Comparison of ENCODE assay signal across 8 cellular contexts in the genomic region with DNA sequence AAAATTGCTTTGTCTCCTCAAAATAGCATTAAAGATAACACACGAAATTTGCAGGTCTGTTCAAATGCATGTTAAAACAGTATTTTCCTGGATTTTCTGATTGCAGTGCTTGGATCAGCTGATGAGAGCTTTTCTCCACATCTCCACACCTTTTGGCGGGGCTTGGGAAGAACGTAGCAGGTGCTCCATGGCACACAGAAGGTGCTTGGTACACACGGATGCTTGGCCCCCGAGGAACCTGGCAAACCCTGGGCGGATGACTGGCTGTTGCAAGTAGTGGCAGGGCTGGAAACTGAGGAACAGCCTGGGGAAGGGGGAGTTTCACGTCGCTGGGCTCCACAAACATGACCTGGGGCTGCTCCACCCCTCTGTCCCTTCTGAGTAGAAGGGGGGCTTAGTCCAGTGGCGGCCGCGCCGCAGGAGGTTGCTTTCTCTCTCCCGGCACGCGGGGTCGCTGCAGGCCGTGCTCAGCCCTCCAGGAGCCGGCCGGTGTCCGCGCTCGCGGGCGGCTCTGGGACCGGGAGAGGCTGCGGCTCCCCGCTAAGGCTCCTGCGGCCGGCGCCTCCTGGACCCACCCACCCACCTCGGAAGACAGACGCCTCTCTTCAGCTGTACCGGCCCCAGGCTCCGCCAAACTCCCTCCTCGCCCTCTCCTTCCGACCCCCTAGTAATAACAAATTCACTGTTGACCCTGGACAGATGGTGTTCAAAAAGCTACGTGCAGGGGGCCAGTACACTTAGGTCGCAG.
DNase-seq lines count a peak whose midpoint lies in the region; ATAC-seq and TF ChIP-seq lines count a peak whose summit lies in the region.

No MANE protein-coding gene starts in this region.

- no peak overlapping the region for H3K27ac ChIP-seq in smooth muscle cell (ENCODE audit: low read depth)

- no peak overlapping the region for H2AFZ ChIP-seq in smooth muscle cell (ENCODE audit: low read depth)

- no peaks in the 10 kb centered on the region for H3K36me3 Mint-ChIP-seq in activated CD4-positive, alpha-beta memory T cell treated with anti-CD3 and anti-CD28 coated beads, Interleukin-2, amount 10 ng/mL, durations not matched to agents 7 days and 5 days (ENCODE audit: low read depth)
- no peaks in the 10 kb centered on the region for H3K36me3 Mint-ChIP-seq in activated CD4-positive, alpha-beta memory T cell treated with anti-CD3 and anti-CD28 coated beads for 36 hours

- no peak overlapping the region for H3K4me3 ChIP-seq in LNCaP clone FGC (ENCODE audit: low read depth, low read length)
- H3K4me3 ChIP-seq in smooth muscle cell: no peak overlapping the region

- H3K9me3 Mint-ChIP-seq in activated CD4-positive, alpha-beta memory T cell treated with anti-CD3 and anti-CD28 coated beads, Interleukin-2, amount 10 ng/mL, durations not matched to agents 7 days and 5 days: no peaks in the 10 kb centered on the region
- H3K9me3 Mint-ChIP-seq in activated CD4-positive, alpha-beta memory T cell treated with anti-CD3 and anti-CD28 coated beads for 36 hours: no peaks in the 10 kb centered on the region

- no peak overlapping the region for H3K27ac Mint-ChIP-seq in activated CD4-positive, alpha-beta memory T cell treated with anti-CD3 and anti-CD28 coated beads, Interleukin-2, amount 10 ng/mL, durations not matched to agents 7 days and 5 days
- H3K27ac Mint-ChIP-seq in activated CD4-positive, alpha-beta memory T cell treated with anti-CD3 and anti-CD28 coated beads for 36 hours: no peak overlapping the region

- H3K4me1 Mint-ChIP-seq in activated CD4-positive, alpha-beta memory T cell treated with anti-CD3 and anti-CD28 coated beads, Interleukin-2, amount 10 ng/mL, durations not matched to agents 7 days and 5 days: no peaks in the 10 kb centered on the region
- no peaks in the 10 kb centered on the region for H3K4me1 Mint-ChIP-seq in activated CD4-positive, alpha-beta memory T cell treated with anti-CD3 and anti-CD28 coated beads for 36 hours (ENCODE audit: low read depth)

- intact Hi-C loops in activated CD4-positive, alpha-beta memory T cell treated with anti-CD3 and anti-CD28 coated beads for 36 hours (cut with micrococcal nuclease): no loop called here

- H3K27me3 Mint-ChIP-seq in activated CD4-positive, alpha-beta memory T cell treated with anti-CD3 and anti-CD28 coated beads, Interleukin-2, amount 10 ng/mL, durations not matched to agents 7 days and 5 days: peaks cover 10% of the 10 kb centered on the region
- H3K27me3 Mint-ChIP-seq in activated CD4-positive, alpha-beta memory T cell treated with anti-CD3 and anti-CD28 coated beads for 36 hours: peaks cover 17% of the 10 kb centered on the region

- H3K36me3 ChIP-seq in smooth muscle cell (ENCODE audit: low read depth): no peaks in the 10 kb centered on the region

- H3K27me3 ChIP-seq in smooth muscle cell (ENCODE audit: low read depth): peaks cover 47% of the 10 kb centered on the region

- no peak for ATAC-seq in activated CD4-positive, CD25-positive, alpha-beta regulatory T cell treated with anti-CD3 and anti-CD28 coated beads, Interleukin-2, amount 50 U/mL, for 24 hours

- peak; percentile 7 for DNase-seq in activated CD4-positive, alpha-beta memory T cell treated with anti-CD3 and anti-CD28 coated beads, Interleukin-2, amount 10 ng/mL, durations not matched to agents 7 days and 5 days
- DNase-seq in activated CD4-positive, alpha-beta memory T cell treated with anti-CD3 and anti-CD28 coated beads for 36 hours: no peak
- DNase-seq in LNCaP clone FGC (ENCODE audit: low read depth) (no peak), amniotic epithelial cell (ENCODE audit: low read depth) (peak; percentile 15), hypothalamus (lab: John Stamatoyannopoulos, UW) (peak in 37 of 51 donors; percentile 4 to 72 (median 25)), smooth muscle cell (lab: John Stamatoyannopoulos, UW; ENCODE audit: unreplicated experiment) (peak; percentile 4)
- DNase-seq in activated naive CD4-positive, alpha-beta T cell treated with Interleukin-2 at 50 U/mL for 16 hours: no peak

- CTCF ChIA-PET in activated CD4-positive, alpha-beta memory T cell treated with anti-CD3 and anti-CD28 coated beads, Interleukin-2, amount 10 ng/mL, durations not matched to agents 7 days and 5 days (lab: Charles Lee): interaction anchor here (0.7 kb wide), 1 partner anchor 648 kb away, joined by 4 read pairs; no protein-coding TSS in a partner anchor
- CTCF ChIA-PET in activated CD4-positive, alpha-beta memory T cell treated with anti-CD3 and anti-CD28 coated beads for 36 hours (lab: Charles Lee): no interaction called here

- peak; percentile 64 for TF ChIP-seq CTCF in LNCaP clone FGC (IDR thresholded peaks at IDR 0.05; ENCODE audit: control insufficient read depth, extremely low read depth, insufficient read depth)
- TF ChIP-seq CTCF in smooth muscle cell (IDR thresholded peaks at IDR 0.05; ENCODE audit: borderline replicate concordance, insufficient read depth, poor library complexity, severe bottlenecking): peak; percentile 70

- no peak overlapping the region for H3K9ac ChIP-seq in smooth muscle cell (ENCODE audit: low read depth)

- no peaks in the 10 kb centered on the region for H3K9me3 ChIP-seq in smooth muscle cell (replicated peaks; ENCODE audit: low read depth)

- peak overlapping the region; percentile 64 for H3K4me2 ChIP-seq in smooth muscle cell

- no peaks in the 10 kb centered on the region for H3F3A ChIP-seq in smooth muscle cell (ENCODE audit: low read depth)

- H3K4me1 ChIP-seq in smooth muscle cell (ENCODE audit: low read depth): no peaks in the 10 kb centered on the region

- no peaks in the 10 kb centered on the region for H4K20me1 ChIP-seq in smooth muscle cell (ENCODE audit: low read depth)

- H3K4me3 Mint-ChIP-seq in activated CD4-positive, alpha-beta memory T cell treated with anti-CD3 and anti-CD28 coated beads, Interleukin-2, amount 10 ng/mL, durations not matched to agents 7 days and 5 days: no peak overlapping the region
- H3K4me3 Mint-ChIP-seq in activated CD4-positive, alpha-beta memory T cell treated with anti-CD3 and anti-CD28 coated beads for 36 hours: no peak overlapping the region

- POLR2A ChIA-PET in activated CD4-positive, alpha-beta memory T cell treated with anti-CD3 and anti-CD28 coated beads, Interleukin-2, amount 10 ng/mL, durations not matched to agents 7 days and 5 days (lab: Charles Lee): no interaction called here
- POLR2A ChIA-PET in activated CD4-positive, alpha-beta memory T cell treated with anti-CD3 and anti-CD28 coated beads for 36 hours (lab: Charles Lee): no interaction called here

- H3K79me2 ChIP-seq in smooth muscle cell (ENCODE audit: low read depth): no peaks in the 10 kb centered on the region

- 17% methylated on average over 33 of the region's 38 CpGs for WGBS in smooth muscle cell (ENCODE audit: low lambda C conversion rate)

Comparison
In these comparisons a context has a peak if more than half of its experiments do, and no peak if none do; other contexts are left out.
1. DNase-seq: peak in activated CD4-positive, alpha-beta memory T cell treated with anti-CD3 and anti-CD28 coated beads, Interleukin-2, amount 10 ng/mL, durations not matched to agents 7 days and 5 days (single experiment), amniotic epithelial cell (single experiment), hypothalamus (37 of 51) and smooth muscle cell (single experiment); none in activated CD4-positive, alpha-beta memory T cell treated with anti-CD3 and anti-CD28 coated beads for 36 hours (single experiment), LNCaP clone FGC (single experiment) and activated naive CD4-positive, alpha-beta T cell treated with Interleukin-2 at 50 U/mL for 16 hours (single experiment).